16 cellular contexts compared by ENCODE assay signal in genomic region chr21:38488640-38489282, GRCh38. TPM values are rescaled to one million over a fixed set of nuclear protein-coding genes. Genes with fewer than 3 reads are reported as not detected.
DNase-seq lines count a peak whose midpoint lies in the region; ATAC-seq, FAIRE-seq and TF ChIP-seq lines count a peak whose summit lies in the region.
"Had no signal": no experiment of that assay in that cellular context is flagged by ENCODE, and none has a peak within 500 bp of the region (broad histone marks: within the 10 kb centered on the region; RNA-seq: fewer than 3 reads in every experiment).

No MANE protein-coding gene starts in this region.

- peaks cover 46% of the 10 kb centered on the region for H3K4me1 ChIP-seq in HUES48 (ENCODE audit: control insufficient read depth, insufficient read depth, low read length)
- no peaks in the 10 kb centered on the region for H3K4me1 ChIP-seq in pancreas

- no peak for FAIRE-seq in pancreas (lab: Jason Lieb, UNC)
- FAIRE-seq: H54, islet of Langerhans had no signal

- DNase-seq in SHP77 treated with DMSO at 0.1 percent for 48 hours (lab: John Stamatoyannopoulos, UW), result peak; percentile 51
- no peak for DNase-seq in osteocyte (ENCODE audit: extremely low spot score, unreplicated experiment)
- no peak for DNase-seq in inferior parietal cortex (ENCODE audit: extremely low spot score)
- DNase-seq in pancreas, result no peak
- DNase-seq in epidermal melanocyte (ENCODE audit: insufficient read length, low spot score), result no peak
- no peak for DNase-seq in stimulated activated naive B cell treated with anti-CD40 and anti-IgM and Interleukin-4, amounts not matched to agents 10 μg/mL and 1 μg/mL and 100 μg/mL, for 72 hours
- DNase-seq: activated naive CD8-positive, alpha-beta T cell treated with anti-CD3 and anti-CD28 coated beads, Interleukin-2, amount 10 ng/mL, durations not matched to agents 7 days and 5 days; C1 segment of cervical spinal cord; naive thymus-derived CD8-positive, alpha-beta T cell; NCI-H1436; SIG-M5 had no signal

- H3K27ac ChIP-seq in HUES48 (ENCODE audit: low read depth, low read length) (peak overlapping the region; percentile 94), pancreas (no peak overlapping the region)

- H3K9ac ChIP-seq in HUES48 (ENCODE audit: low read depth, low read length), result 0 out of 2 replicates have a peak overlapping the region, but pooled peaks have one; percentile 29

- TF ChIP-seq CTCF in osteocyte (IDR thresholded peaks at IDR 0.05) (no peak), pancreas (IDR thresholded peaks at IDR 0.05) (no peak)

- peak overlapping the region; percentile 58 for H3K27ac Mint-ChIP-seq in osteocyte (ENCODE audit: unreplicated experiment)
- H3K27ac Mint-ChIP-seq in stimulated activated naive B cell treated with anti-CD40 and anti-IgM and Interleukin-4, amounts not matched to agents 10 μg/mL and 1 μg/mL and 100 μg/mL, for 72 hours, result no peak overlapping the region
- H3K27ac Mint-ChIP-seq: activated naive CD8-positive, alpha-beta T cell treated with anti-CD3 and anti-CD28 coated beads, Interleukin-2, amount 10 ng/mL, durations not matched to agents 7 days and 5 days; naive thymus-derived CD8-positive, alpha-beta T cell had no signal

- no peaks in the 10 kb centered on the region for H3K36me3 Mint-ChIP-seq in osteocyte (ENCODE audit: unreplicated experiment)
- no peaks in the 10 kb centered on the region for H3K36me3 Mint-ChIP-seq in stimulated activated naive B cell treated with anti-CD40 and anti-IgM and Interleukin-4, amounts not matched to agents 10 μg/mL and 1 μg/mL and 100 μg/mL, for 72 hours
- H3K36me3 Mint-ChIP-seq: activated naive CD8-positive, alpha-beta T cell treated with anti-CD3 and anti-CD28 coated beads, Interleukin-2, amount 10 ng/mL, durations not matched to agents 7 days and 5 days; naive thymus-derived CD8-positive, alpha-beta T cell had no signal

- 70 to 75% methylated on average over 11 of the region's 11 CpGs for WGBS in pancreas, 2 donors

- H3K4me3 ChIP-seq in HUES48 (ENCODE audit: low read depth, low read length) (no peak overlapping the region), pancreas (no peak overlapping the region)

- H3K9me3 ChIP-seq in HUES48 (ENCODE audit: control insufficient read depth, insufficient read depth, low read length), result no peaks in the 10 kb centered on the region
- no peaks in the 10 kb centered on the region for H3K9me3 ChIP-seq in pancreas

- H3K36me3 ChIP-seq in HUES48 (ENCODE audit: control insufficient read depth, insufficient read depth, low read length) (no peaks in the 10 kb centered on the region), pancreas (no peaks in the 10 kb centered on the region)

- intact Hi-C loops in pancreas (cut with DNase I), result no loop called here

- H3K27me3 Mint-ChIP-seq in osteocyte (ENCODE audit: unreplicated experiment), result no peaks in the 10 kb centered on the region
- peaks cover 23 to 24% of the 10 kb centered on the region in 2 donors for H3K27me3 Mint-ChIP-seq in stimulated activated naive B cell treated with anti-CD40 and anti-IgM and Interleukin-4, amounts not matched to agents 10 μg/mL and 1 μg/mL and 100 μg/mL, for 72 hours

- no peak overlapping the region for H3K4me3 Mint-ChIP-seq in osteocyte (ENCODE audit: unreplicated experiment)
- no peak overlapping the region for H3K4me3 Mint-ChIP-seq in stimulated activated naive B cell treated with anti-CD40 and anti-IgM and Interleukin-4, amounts not matched to agents 10 μg/mL and 1 μg/mL and 100 μg/mL, for 72 hours
- H3K4me3 Mint-ChIP-seq: activated naive CD8-positive, alpha-beta T cell treated with anti-CD3 and anti-CD28 coated beads, Interleukin-2, amount 10 ng/mL, durations not matched to agents 7 days and 5 days; naive thymus-derived CD8-positive, alpha-beta T cell had no signal

- no peaks in the 10 kb centered on the region for H3K27me3 ChIP-seq in HUES48 (ENCODE audit: control insufficient read depth, insufficient read depth, low read length)
- peaks cover 0 to 5% (median 0%) of the 10 kb centered on the region in 4 donors for H3K27me3 ChIP-seq in pancreas

- ATAC-seq in esophagus mucosa (peak; percentile 55), pancreas (no peak)
- no peak for ATAC-seq in stimulated activated naive B cell treated with anti-CD40 and anti-IgM and Interleukin-4, amounts not matched to agents 10 μg/mL and 1 μg/mL and 100 μg/mL, for 72 hours (replicated peaks)
- ATAC-seq: naive thymus-derived CD8-positive, alpha-beta T cell had no signal

- no peaks in the 10 kb centered on the region for H3K9me3 Mint-ChIP-seq in osteocyte (ENCODE audit: unreplicated experiment)
- H3K9me3 Mint-ChIP-seq in stimulated activated naive B cell treated with anti-CD40 and anti-IgM and Interleukin-4, amounts not matched to agents 10 μg/mL and 1 μg/mL and 100 μg/mL, for 72 hours, result no peaks in the 10 kb centered on the region
- H3K9me3 Mint-ChIP-seq: activated naive CD8-positive, alpha-beta T cell treated with anti-CD3 and anti-CD28 coated beads, Interleukin-2, amount 10 ng/mL, durations not matched to agents 7 days and 5 days; naive thymus-derived CD8-positive, alpha-beta T cell had no signal

- peaks cover 63% of the 10 kb centered on the region for H3K4me1 Mint-ChIP-seq in osteocyte (ENCODE audit: unreplicated experiment)
- peaks cover 2 to 7% of the 10 kb centered on the region in 2 donors for H3K4me1 Mint-ChIP-seq in stimulated activated naive B cell treated with anti-CD40 and anti-IgM and Interleukin-4, amounts not matched to agents 10 μg/mL and 1 μg/mL and 100 μg/mL, for 72 hours
- H3K4me1 Mint-ChIP-seq: activated naive CD8-positive, alpha-beta T cell treated with anti-CD3 and anti-CD28 coated beads, Interleukin-2, amount 10 ng/mL, durations not matched to agents 7 days and 5 days had no signal

RNA-seq across cellular contexts. Expression of gene ERG, which starts 9.5 kb away (rescaled TPM):
- total RNA-seq in esophagus mucosa (5.1 TPM), osteocyte (11.0 and 11.5 TPM in 2 replicates), pancreas (1 to 10 TPM; 1.8 to 4.6 (median 2.6) TPM)
- polyA plus RNA-seq in pancreas, result 1 to 10 TPM; 1.7 to 3.8 TPM
- total RNA-seq: activated naive CD8-positive, alpha-beta T cell treated with anti-CD3 and anti-CD28 coated beads, Interleukin-2, amount 10 ng/mL, durations not matched to agents 7 days and 5 days; G401; naive thymus-derived CD8-positive, alpha-beta T cell had no signal
- polyA plus RNA-seq: naive thymus-derived CD8-positive, alpha-beta T cell had no signal
